In genomic region chr6:110876170-110876773, GRCh38 we compare ENCODE assay signal across 8 cellular contexts. TPM values are rescaled to one million over a fixed set of nuclear protein-coding genes. Genes with fewer than 3 reads are reported as not detected.
DNase-seq lines count a peak whose midpoint lies in the region; ATAC-seq, FAIRE-seq and TF ChIP-seq lines count a peak whose summit lies in the region.

No MANE protein-coding gene starts in this region.

- H3K9me3 Mint-ChIP-seq in WTC11 (no peaks in the 10 kb centered on the region), immature natural killer cell (no peaks in the 10 kb centered on the region)

- FAIRE-seq in bronchial epithelial cell (lab: Jason Lieb, UNC), result no peak

- peaks cover 5% of the 10 kb centered on the region; the same call in 1 of the 2 replicates for H3K36me3 Mint-ChIP-seq in WTC11
- H3K36me3 Mint-ChIP-seq in immature natural killer cell, result peaks cover 0 to 4% (median 0%) of the 10 kb centered on the region in 3 donors

- POLR2A ChIA-PET in WTC11 (lab: Charles Lee), result interaction anchor here (0.6 to 5.0 kb wide), 11 partner anchors 9 to 194 kb away, joined by 3 to 146 read pairs (median 3); partner anchors contain the start of genes CDK19 and GTF3C6

- no peaks in the 10 kb centered on the region for H3K36me3 ChIP-seq in bronchial epithelial cell (ENCODE audit: control insufficient read depth, insufficient read depth, low read length)

- H3K4me3 Mint-ChIP-seq in WTC11, result peak overlapping the region; percentile 84
- H3K4me3 Mint-ChIP-seq in immature natural killer cell, result peak overlapping the region; percentile 90 to 99 (median 91)

- H3K4me3 ChIP-seq in bronchial epithelial cell (ENCODE audit: low read depth, low read length) (peak overlapping the region; percentile 89), skin epidermis (peak overlapping the region; percentile 82 to 99 (median 91))

- H3K27ac ChIP-seq in skin epidermis, result peak overlapping the region; percentile 58 to 99 (median 95)

- no peaks in the 10 kb centered on the region for H3K27me3 Mint-ChIP-seq in WTC11 (ENCODE audit: low read depth)
- H3K27me3 Mint-ChIP-seq in immature natural killer cell (ENCODE audit: low read depth in 3 of 3), result peaks cover 17 to 26% (median 18%) of the 10 kb centered on the region in 3 donors

- no peaks in the 10 kb centered on the region for H3K27me3 ChIP-seq in bronchial epithelial cell (ENCODE audit: control insufficient read depth, insufficient read depth, low read length)

- DNase-seq in NCI-H1417 (lab: John Stamatoyannopoulos, UW) (peak; percentile 78 to 83 (median 79)), NCI-H1417 treated with DMSO at 0.1 percent for 48 hours (lab: John Stamatoyannopoulos, UW) (no peak), NCI-H2171 treated with DMSO at 0.1 percent for 48 hours (lab: John Stamatoyannopoulos, UW) (peak; percentile 61), WTC11 (ENCODE audit: low spot score) (peak; percentile 84), bronchial epithelial cell (ENCODE audit: low read depth) (peak; percentile 78), immature natural killer cell (peak; percentile 69 to 75 (median 70))

- peaks cover 49% of the 10 kb centered on the region for H3K4me1 Mint-ChIP-seq in WTC11
- H3K4me1 Mint-ChIP-seq in immature natural killer cell, result peaks cover 53 to 58% of the 10 kb centered on the region in 2 donors

- ATAC-seq in HG02973 (IDR thresholded peaks at IDR 0.05; ENCODE audit: unreplicated experiment) (peak; percentile 35), WTC11 (peak; percentile 78)

- CTCF ChIA-PET in WTC11 (lab: Charles Lee), result interaction anchor here (0.7 to 4.1 kb wide), 6 partner anchors 53 to 350 kb away, joined by 3 to 27 read pairs (median 6); partner anchors contain the start of gene CDK19

- H3K27ac Mint-ChIP-seq in WTC11 (peak overlapping the region; percentile 90), immature natural killer cell (peak overlapping the region; percentile 89 to 98 (median 94))

- no peak for TF ChIP-seq CTCF in WTC11 (IDR thresholded peaks at IDR 0.05)
- TF ChIP-seq CTCF in bronchial epithelial cell (IDR thresholded peaks at IDR 0.05; ENCODE audit: insufficient read depth, low read length, severe bottlenecking), result no peak

TF ChIP-seq in WTC11, 78 proteins besides CTCF, POLR2A, EP300 and RAD21 (continues in another document):
- TF ChIP-seq SP1 (CRISPR knock-in tag; conservative IDR thresholded peaks at IDR 0.05) (no peak), IRF2 (CRISPR knock-in tag; IDR thresholded peaks at IDR 0.05; ENCODE audit: borderline replicate concordance, low read depth) (no peak), HMGXB4 (CRISPR knock-in tag; IDR thresholded peaks at IDR 0.05) (no peak), NR3C1 (CRISPR knock-in tag; conservative IDR thresholded peaks at IDR 0.05; ENCODE audit: low read depth) (no peak), MAX (CRISPR knock-in tag; IDR thresholded peaks at IDR 0.05) (peak; percentile 74; the same call in 1 of the 2 replicates), ZNF121 (CRISPR knock-in tag; IDR thresholded peaks at IDR 0.05) (0 out of 2 replicates have a peak, but pooled peaks have one; percentile 10)
- TF ChIP-seq, protein P1, sequence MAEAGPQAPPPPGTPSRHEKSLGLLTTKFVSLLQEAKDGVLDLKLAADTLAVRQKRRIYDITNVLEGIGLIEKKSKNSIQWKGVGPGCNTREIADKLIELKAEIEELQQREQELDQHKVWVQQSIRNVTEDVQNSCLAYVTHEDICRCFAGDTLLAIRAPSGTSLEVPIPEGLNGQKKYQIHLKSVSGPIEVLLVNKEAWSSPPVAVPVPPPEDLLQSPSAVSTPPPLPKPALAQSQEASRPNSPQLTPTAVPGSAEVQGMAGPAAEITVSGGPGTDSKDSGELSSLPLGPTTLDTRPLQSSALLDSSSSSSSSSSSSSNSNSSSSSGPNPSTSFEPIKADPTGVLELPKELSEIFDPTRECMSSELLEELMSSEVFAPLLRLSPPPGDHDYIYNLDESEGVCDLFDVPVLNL (CRISPR knock-in tag; IDR thresholded peaks at IDR 0.05; ENCODE audit: borderline replicate concordance, low read depth), result no peak
- TF ChIP-seq, protein P2, sequence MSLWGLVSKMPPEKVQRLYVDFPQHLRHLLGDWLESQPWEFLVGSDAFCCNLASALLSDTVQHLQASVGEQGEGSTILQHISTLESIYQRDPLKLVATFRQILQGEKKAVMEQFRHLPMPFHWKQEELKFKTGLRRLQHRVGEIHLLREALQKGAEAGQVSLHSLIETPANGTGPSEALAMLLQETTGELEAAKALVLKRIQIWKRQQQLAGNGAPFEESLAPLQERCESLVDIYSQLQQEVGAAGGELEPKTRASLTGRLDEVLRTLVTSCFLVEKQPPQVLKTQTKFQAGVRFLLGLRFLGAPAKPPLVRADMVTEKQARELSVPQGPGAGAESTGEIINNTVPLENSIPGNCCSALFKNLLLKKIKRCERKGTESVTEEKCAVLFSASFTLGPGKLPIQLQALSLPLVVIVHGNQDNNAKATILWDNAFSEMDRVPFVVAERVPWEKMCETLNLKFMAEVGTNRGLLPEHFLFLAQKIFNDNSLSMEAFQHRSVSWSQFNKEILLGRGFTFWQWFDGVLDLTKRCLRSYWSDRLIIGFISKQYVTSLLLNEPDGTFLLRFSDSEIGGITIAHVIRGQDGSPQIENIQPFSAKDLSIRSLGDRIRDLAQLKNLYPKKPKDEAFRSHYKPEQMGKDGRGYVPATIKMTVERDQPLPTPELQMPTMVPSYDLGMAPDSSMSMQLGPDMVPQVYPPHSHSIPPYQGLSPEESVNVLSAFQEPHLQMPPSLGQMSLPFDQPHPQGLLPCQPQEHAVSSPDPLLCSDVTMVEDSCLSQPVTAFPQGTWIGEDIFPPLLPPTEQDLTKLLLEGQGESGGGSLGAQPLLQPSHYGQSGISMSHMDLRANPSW (CRISPR knock-in tag; conservative IDR thresholded peaks at IDR 0.05; ENCODE audit: low read depth), result no peak
- TF ChIP-seq, protein P3, sequence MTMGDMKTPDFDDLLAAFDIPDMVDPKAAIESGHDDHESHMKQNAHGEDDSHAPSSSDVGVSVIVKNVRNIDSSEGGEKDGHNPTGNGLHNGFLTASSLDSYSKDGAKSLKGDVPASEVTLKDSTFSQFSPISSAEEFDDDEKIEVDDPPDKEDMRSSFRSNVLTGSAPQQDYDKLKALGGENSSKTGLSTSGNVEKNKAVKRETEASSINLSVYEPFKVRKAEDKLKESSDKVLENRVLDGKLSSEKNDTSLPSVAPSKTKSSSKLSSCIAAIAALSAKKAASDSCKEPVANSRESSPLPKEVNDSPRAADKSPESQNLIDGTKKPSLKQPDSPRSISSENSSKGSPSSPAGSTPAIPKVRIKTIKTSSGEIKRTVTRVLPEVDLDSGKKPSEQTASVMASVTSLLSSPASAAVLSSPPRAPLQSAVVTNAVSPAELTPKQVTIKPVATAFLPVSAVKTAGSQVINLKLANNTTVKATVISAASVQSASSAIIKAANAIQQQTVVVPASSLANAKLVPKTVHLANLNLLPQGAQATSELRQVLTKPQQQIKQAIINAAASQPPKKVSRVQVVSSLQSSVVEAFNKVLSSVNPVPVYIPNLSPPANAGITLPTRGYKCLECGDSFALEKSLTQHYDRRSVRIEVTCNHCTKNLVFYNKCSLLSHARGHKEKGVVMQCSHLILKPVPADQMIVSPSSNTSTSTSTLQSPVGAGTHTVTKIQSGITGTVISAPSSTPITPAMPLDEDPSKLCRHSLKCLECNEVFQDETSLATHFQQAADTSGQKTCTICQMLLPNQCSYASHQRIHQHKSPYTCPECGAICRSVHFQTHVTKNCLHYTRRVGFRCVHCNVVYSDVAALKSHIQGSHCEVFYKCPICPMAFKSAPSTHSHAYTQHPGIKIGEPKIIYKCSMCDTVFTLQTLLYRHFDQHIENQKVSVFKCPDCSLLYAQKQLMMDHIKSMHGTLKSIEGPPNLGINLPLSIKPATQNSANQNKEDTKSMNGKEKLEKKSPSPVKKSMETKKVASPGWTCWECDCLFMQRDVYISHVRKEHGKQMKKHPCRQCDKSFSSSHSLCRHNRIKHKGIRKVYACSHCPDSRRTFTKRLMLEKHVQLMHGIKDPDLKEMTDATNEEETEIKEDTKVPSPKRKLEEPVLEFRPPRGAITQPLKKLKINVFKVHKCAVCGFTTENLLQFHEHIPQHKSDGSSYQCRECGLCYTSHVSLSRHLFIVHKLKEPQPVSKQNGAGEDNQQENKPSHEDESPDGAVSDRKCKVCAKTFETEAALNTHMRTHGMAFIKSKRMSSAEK (CRISPR knock-in tag; IDR thresholded peaks at IDR 0.05; ENCODE audit: borderline replicate concordance), result no peak

RNA-seq across cellular contexts. Expression of gene AMD1, which starts 1.7 kb away (rescaled TPM):
- total RNA-seq in WTC11 (2021) (90.2 to 122 TPM (median 90.7 TPM) in 3 replicates), bronchial epithelial cell (170 and 171 TPM in 2 replicates)
- polyA plus RNA-seq in immature natural killer cell, result 10 to 100 TPM; 36.7 to 44.3 (median 42.2) TPM
